12 cellular contexts compared by ENCODE assay signal in the genomic region with DNA sequence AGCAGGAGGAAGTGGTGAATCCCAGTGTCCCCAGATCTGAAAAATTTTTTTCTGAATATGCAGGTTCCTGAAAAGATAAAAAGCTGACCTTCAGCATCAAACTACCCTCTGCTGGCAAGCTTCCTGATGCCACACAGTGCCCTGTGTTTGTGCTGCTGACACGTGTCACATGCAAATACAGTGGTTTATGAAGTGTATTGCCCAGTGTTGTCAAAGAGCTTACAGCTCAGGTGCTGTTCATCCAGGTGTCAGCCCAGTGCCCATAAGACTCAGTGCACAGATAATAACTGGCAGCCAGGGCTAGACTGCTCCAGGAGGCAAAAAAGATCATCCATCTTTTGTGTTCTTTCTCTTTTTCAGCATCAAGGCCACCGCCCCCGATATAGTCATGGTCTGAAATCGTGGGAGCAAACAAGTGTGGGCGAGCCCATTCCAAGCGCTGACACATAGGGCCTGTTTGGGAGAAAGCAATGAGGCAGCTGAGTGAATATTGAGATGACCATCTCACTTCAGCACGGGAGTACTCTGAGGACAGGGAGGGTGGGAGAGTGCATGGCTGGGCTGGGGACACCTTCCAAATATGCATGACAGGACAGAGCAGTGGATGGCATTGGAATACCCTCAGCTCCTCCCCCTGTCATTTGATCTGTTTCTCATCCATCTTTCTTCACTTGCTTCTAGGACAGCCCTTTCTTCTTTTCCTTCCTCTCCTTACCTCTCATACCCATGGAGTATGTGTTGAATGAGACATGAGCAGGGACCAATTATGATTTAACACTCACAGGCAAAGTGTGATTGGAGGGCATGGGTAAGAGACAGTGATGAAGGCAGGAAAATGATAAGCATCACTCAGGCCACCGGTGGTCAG. TPM values are rescaled to one million over a fixed set of nuclear protein-coding genes. Genes with fewer than 3 reads are reported as not detected.
A peak's percentile ranks its signal among the peaks of the same experiment; 100 is the strongest.
DNase-seq lines count a peak whose midpoint lies in the region; ATAC-seq and TF ChIP-seq lines count a peak whose summit lies in the region.
"Had no signal": no experiment of that assay in that cellular context is flagged by ENCODE, and none has a peak within 500 bp of the region (broad histone marks: within the 10 kb centered on the region; RNA-seq: fewer than 3 reads in every experiment).

No MANE protein-coding gene starts in this region.

- H3K27ac ChIP-seq in right lobe of liver: peak overlapping the region in 1 of 3 donors; percentile 0

- ATAC-seq in GM18861 (IDR thresholded peaks at IDR 0.05; ENCODE audit: unreplicated experiment): peak; percentile 70
- peak; percentile 82 for ATAC-seq in GM21786 (IDR thresholded peaks at IDR 0.05; ENCODE audit: unreplicated experiment)
- peak; percentile 88 to 95 (median 91) for ATAC-seq in right lobe of liver
- no peak for ATAC-seq in GM18505 (IDR thresholded peaks at IDR 0.05; ENCODE audit: unreplicated experiment)
- ATAC-seq: CD8-positive, alpha-beta T cell had no signal

- H3K36me3 ChIP-seq in right lobe of liver (no peaks in the 10 kb centered on the region), H7 (replicated peaks; ENCODE audit: control insufficient read depth, insufficient read depth, low read length) (no peaks in the 10 kb centered on the region)

- TF ChIP-seq CTCF in right lobe of liver (IDR thresholded peaks at IDR 0.05): no peak

- H3K27me3 ChIP-seq in right lobe of liver (no peaks in the 10 kb centered on the region), H7 (ENCODE audit: control insufficient read depth, insufficient read depth, low read length) (peaks cover 5% of the 10 kb centered on the region)

- intact Hi-C loops in right lobe of liver (cut with DNase I): no loop called here

- peaks cover 0 to 10% (median 3%) of the 10 kb centered on the region in 4 donors for H3K4me1 ChIP-seq in right lobe of liver

- H3K4me3 ChIP-seq in right lobe of liver (no peak overlapping the region), H7 (ENCODE audit: insufficient read depth, low read depth, low read length) (no peak overlapping the region)

- TF ChIP-seq POLR2A in right lobe of liver (IDR thresholded peaks at IDR 0.05) (no peak), GM18505 (IDR thresholded peaks at IDR 0.05; ENCODE audit: borderline replicate concordance, extremely low read depth, insufficient read depth, insufficient read length) (no peak)

- WGBS in right lobe of liver (ENCODE audit: insufficient coverage, low coverage, low lambda C conversion rate, missing lambda C conversion rate): 43% methylated on average over 6 of the region's 8 CpGs

- DNase-seq in NCI-H510A treated with DMSO at 0.1 percent for 48 hours (lab: John Stamatoyannopoulos, UW) (peak; percentile 17), right lobe of liver (peak; percentile 39 to 61 (median 55)), superior temporal gyrus (ENCODE audit: extremely low spot score) (no peak), H7 (no peak), SK-N-DZ (ENCODE audit: low spot score) (no peak)
- DNase-seq: activated CD4-positive, alpha-beta T cell treated with anti-CD3 and anti-CD28 coated beads, Interleukin-2, amount 50 U/mL, for 48 hours; CD8-positive, alpha-beta T cell; hippocampal formation had no signal

- no peaks in the 10 kb centered on the region for H3K9me3 ChIP-seq in right lobe of liver

RNA-seq across cellular contexts. Expression of a gene that starts 6.4 kb away (rescaled TPM):
- total RNA-seq in right lobe of liver: 1 to 10 TPM; 1.1 to 7.6 (median 3.6) TPM
- 34.4 and 41.6 TPM in 2 replicates for total RNA-seq in H7 (2014; rRNA removed; shearing (Covaris generic))
- polyA plus RNA-seq in SK-N-DZ (2014; cell fraction: cytosol; rRNA removed): not detected in 2 replicates
- polyA plus RNA-seq in SK-N-DZ (2014; cell fraction: nucleus; rRNA removed): not detected in 2 replicates
- total RNA-seq: CD8-positive, alpha-beta T cell; LHCN-M2 had no signal

Comparison
In these comparisons a context has a peak if more than half of its experiments do, and no peak if none do; other contexts are left out.
1. DNase-seq: peak in NCI-H510A treated with DMSO at 0.1 percent for 48 hours (single experiment) and right lobe of liver (3 of 3); none in superior temporal gyrus (single experiment), H7 (single experiment) and SK-N-DZ (single experiment).